Comparison of ENCODE assay signal across 8 cellular contexts in genomic region chr19:4139614-4140236, GRCh38. TPM values are rescaled to one million over a fixed set of nuclear protein-coding genes. Genes with fewer than 3 reads are reported as not detected.
DNase-seq lines count a peak whose midpoint lies in the region; ATAC-seq and TF ChIP-seq lines count a peak whose summit lies in the region.

No MANE protein-coding gene starts in this region.

- no peak overlapping the region for H3K27ac Mint-ChIP-seq in activated T-helper 1 cell treated with anti-CD3 and anti-CD28 coated beads, Interleukin-12 subunit alpha, Interleukin-12 subunit beta, Interleukin-2, Interleukin-4 antibody, amounts not matched to agents 30 ng/mL and 10 ng/mL and 1 ng/mL, durations not matched to agents 14 hours and 24 hours and 36 hours
- H3K27ac Mint-ChIP-seq in osteocyte (ENCODE audit: unreplicated experiment), result no peak overlapping the region

- peaks cover 7% of the 10 kb centered on the region for H3K27me3 Mint-ChIP-seq in activated T-helper 1 cell treated with anti-CD3 and anti-CD28 coated beads, Interleukin-12 subunit alpha, Interleukin-12 subunit beta, Interleukin-2, Interleukin-4 antibody, amounts not matched to agents 30 ng/mL and 10 ng/mL and 1 ng/mL, durations not matched to agents 14 hours and 24 hours and 36 hours (ENCODE audit: insufficient read depth)
- H3K27me3 Mint-ChIP-seq in osteocyte (ENCODE audit: unreplicated experiment), result no peaks in the 10 kb centered on the region

- H3K4me1 Mint-ChIP-seq in activated T-helper 1 cell treated with anti-CD3 and anti-CD28 coated beads, Interleukin-12 subunit alpha, Interleukin-12 subunit beta, Interleukin-2, Interleukin-4 antibody, amounts not matched to agents 30 ng/mL and 10 ng/mL and 1 ng/mL, durations not matched to agents 14 hours and 24 hours and 36 hours (ENCODE audit: low read depth), result peaks cover 11% of the 10 kb centered on the region
- peaks cover 5% of the 10 kb centered on the region for H3K4me1 Mint-ChIP-seq in osteocyte (ENCODE audit: unreplicated experiment)

- no peaks in the 10 kb centered on the region for H3K36me3 Mint-ChIP-seq in activated T-helper 1 cell treated with anti-CD3 and anti-CD28 coated beads, Interleukin-12 subunit alpha, Interleukin-12 subunit beta, Interleukin-2, Interleukin-4 antibody, amounts not matched to agents 30 ng/mL and 10 ng/mL and 1 ng/mL, durations not matched to agents 14 hours and 24 hours and 36 hours (ENCODE audit: low read depth)
- H3K36me3 Mint-ChIP-seq in osteocyte (ENCODE audit: unreplicated experiment), result no peaks in the 10 kb centered on the region

- no peaks in the 10 kb centered on the region for H3K9me3 Mint-ChIP-seq in activated T-helper 1 cell treated with anti-CD3 and anti-CD28 coated beads, Interleukin-12 subunit alpha, Interleukin-12 subunit beta, Interleukin-2, Interleukin-4 antibody, amounts not matched to agents 30 ng/mL and 10 ng/mL and 1 ng/mL, durations not matched to agents 14 hours and 24 hours and 36 hours
- no peaks in the 10 kb centered on the region for H3K9me3 Mint-ChIP-seq in osteocyte (ENCODE audit: unreplicated experiment)

- CTCF ChIA-PET in RWPE1 (lab: Yijun Ruan, JAX), result interaction anchor here (0.5 to 1.7 kb wide), 33 partner anchors 8 to 284 kb away, joined by 3 to 12 read pairs (median 4); partner anchors contain the start of gene EEF2

- H3K4me1 ChIP-seq in foreskin keratinocyte (no peaks in the 10 kb centered on the region), thoracic aorta (ENCODE audit: control insufficient read depth in 1 of 2, low read depth in 2 of 2) (peaks cover 0 to 9% of the 10 kb centered on the region in 2 donors)

- H3K9me3 ChIP-seq in thoracic aorta, result no peaks in the 10 kb centered on the region

- H3K4me3 Mint-ChIP-seq in activated T-helper 1 cell treated with anti-CD3 and anti-CD28 coated beads, Interleukin-12 subunit alpha, Interleukin-12 subunit beta, Interleukin-2, Interleukin-4 antibody, amounts not matched to agents 30 ng/mL and 10 ng/mL and 1 ng/mL, durations not matched to agents 14 hours and 24 hours and 36 hours, result no peak overlapping the region
- H3K4me3 Mint-ChIP-seq in osteocyte (ENCODE audit: unreplicated experiment), result no peak overlapping the region

- H3K4me3 ChIP-seq in thoracic aorta, result no peak overlapping the region

- no peaks in the 10 kb centered on the region for H3K27me3 ChIP-seq in foreskin keratinocyte
- H3K27me3 ChIP-seq in thoracic aorta (replicated peaks; ENCODE audit: insufficient read depth), result no peaks in the 10 kb centered on the region

- POLR2A ChIA-PET in RWPE1 (lab: Yijun Ruan, JAX; ENCODE audit: low non-redundant PET), result no interaction called here

- H3K27ac ChIP-seq in RWPE1 (peak overlapping the region; percentile 11), foreskin keratinocyte (no peak overlapping the region), thoracic aorta (no peak overlapping the region)

- ATAC-seq in foreskin keratinocyte (peak; percentile 61), thoracic aorta (ENCODE audit: insufficient number of reproducible peaks, low FRiP score, low read depth) (no peak), HG03571 (IDR thresholded peaks at IDR 0.05; ENCODE audit: unreplicated experiment) (no peak)

- TF ChIP-seq CTCF in RWPE1 (conservative IDR thresholded peaks at IDR 0.05; ENCODE audit: low read depth), result peak; percentile 70
- peak; percentile 81 for TF ChIP-seq CTCF in foreskin keratinocyte (conservative IDR thresholded peaks at IDR 0.05)
- peak; percentile 65 for TF ChIP-seq CTCF in osteocyte (IDR thresholded peaks at IDR 0.05)
- peak; percentile 65 for TF ChIP-seq CTCF in thoracic aorta (IDR thresholded peaks at IDR 0.05)

- intact Hi-C loops in activated T-helper 1 cell treated with anti-CD3 and anti-CD28 coated beads, Interleukin-12 subunit alpha, Interleukin-12 subunit beta, Interleukin-2, Interleukin-4 antibody, amounts not matched to agents 30 ng/mL and 10 ng/mL and 1 ng/mL, durations not matched to agents 14 hours and 24 hours and 36 hours (cut with micrococcal nuclease), result loop anchor here (1.0 to 5.0 kb wide), 4 partner anchors 15 to 153 kb away; partner anchors contain the start of genes ANKRD24, MAP2K2 and SIRT6

- peak; percentile 67 for DNase-seq in COLO668 (lab: John Stamatoyannopoulos, UW; ENCODE audit: unreplicated experiment)
- peak; percentile 40 for DNase-seq in HT1080 (ENCODE audit: low read depth)
- peak; percentile 72 for DNase-seq in RWPE1 (ENCODE audit: low spot score)
- DNase-seq in activated T-helper 1 cell treated with anti-CD3 and anti-CD28 coated beads, Interleukin-12 subunit alpha, Interleukin-12 subunit beta, Interleukin-2, Interleukin-4 antibody, amounts not matched to agents 30 ng/mL and 10 ng/mL and 1 ng/mL, durations not matched to agents 14 hours and 24 hours and 36 hours (ENCODE audit: low spot score), result peak; percentile 78
- peak in 1 of 2 donors; percentile 39 for DNase-seq in foreskin keratinocyte
- DNase-seq in osteocyte (ENCODE audit: extremely low spot score, unreplicated experiment), result peak; percentile 90
- peak; percentile 25 for DNase-seq in thoracic aorta (ENCODE audit: low spot score)

- H3K36me3 ChIP-seq in thoracic aorta, result no peaks in the 10 kb centered on the region

RNA-seq across cellular contexts. Expression of gene CREB3L3, which starts 13.7 kb away (rescaled TPM):
- not detected in 2 replicates for total RNA-seq in HT1080 (2014; rRNA removed; shearing (Covaris generic))
- polyA plus RNA-seq in HT1080 (2015; cell fraction: cytosol; rRNA removed), result not detected in 2 replicates
- polyA plus RNA-seq in HT1080 (2015; cell fraction: nucleus; rRNA removed), result not detected in 2 replicates
- 0.13 TPM in 1 of 2 replicates, not detected in the other for total RNA-seq in activated T-helper 1 cell treated with anti-CD3 and anti-CD28 coated beads, Interleukin-12 subunit alpha, Interleukin-12 subunit beta, Interleukin-2, Interleukin-4 antibody, amounts not matched to agents 30 ng/mL and 10 ng/mL and 1 ng/mL, durations not matched to agents 14 hours and 24 hours and 36 hours
- total RNA-seq in foreskin keratinocyte, result not detected in 2 replicates
- not detected in 2 replicates for polyA plus RNA-seq in foreskin keratinocyte
- total RNA-seq in osteocyte, result not detected in 2 replicates
- not detected for total RNA-seq in thoracic aorta

RNA-seq across cellular contexts. Expression of gene MAP2K2, which starts 15.8 kb away (rescaled TPM):
- 105 and 124 TPM in 2 replicates for total RNA-seq in HT1080 (2014; rRNA removed; shearing (Covaris generic))
- 152 and 165 TPM in 2 replicates for polyA plus RNA-seq in HT1080 (2015; cell fraction: cytosol; rRNA removed)
- polyA plus RNA-seq in HT1080 (2015; cell fraction: nucleus; rRNA removed), result 91.0 and 110 TPM in 2 replicates
- total RNA-seq in activated T-helper 1 cell treated with anti-CD3 and anti-CD28 coated beads, Interleukin-12 subunit alpha, Interleukin-12 subunit beta, Interleukin-2, Interleukin-4 antibody, amounts not matched to agents 30 ng/mL and 10 ng/mL and 1 ng/mL, durations not matched to agents 14 hours and 24 hours and 36 hours, result 131 and 135 TPM in 2 replicates
- total RNA-seq in foreskin keratinocyte, result 125 and 130 TPM in 2 replicates
- polyA plus RNA-seq in foreskin keratinocyte, result 161 and 178 TPM in 2 replicates
- total RNA-seq in osteocyte, result 174 and 182 TPM in 2 replicates
- total RNA-seq in thoracic aorta, result 10 to 100 TPM; 51.2 to 71.8 TPM

RNA-seq across cellular contexts. Expression of gene SIRT6, which starts 42.6 kb away (rescaled TPM):
- 16.4 and 18.5 TPM in 2 replicates for total RNA-seq in HT1080 (2014; rRNA removed; shearing (Covaris generic))
- polyA plus RNA-seq in HT1080 (2015; cell fraction: cytosol; rRNA removed), result 23.8 and 31.2 TPM in 2 replicates
- 49.0 and 63.8 TPM in 2 replicates for polyA plus RNA-seq in HT1080 (2015; cell fraction: nucleus; rRNA removed)
- total RNA-seq in activated T-helper 1 cell treated with anti-CD3 and anti-CD28 coated beads, Interleukin-12 subunit alpha, Interleukin-12 subunit beta, Interleukin-2, Interleukin-4 antibody, amounts not matched to agents 30 ng/mL and 10 ng/mL and 1 ng/mL, durations not matched to agents 14 hours and 24 hours and 36 hours, result 42.6 and 46.4 TPM in 2 replicates
- total RNA-seq in foreskin keratinocyte (19.6 and 21.6 TPM in 2 replicates), osteocyte (23.9 and 26.0 TPM in 2 replicates), thoracic aorta (10 to 100 TPM; 21.7 to 30.9 TPM)
- polyA plus RNA-seq in foreskin keratinocyte, result 30.4 and 34.6 TPM in 2 replicates

RNA-seq across cellular contexts. Expression of gene ANKRD24, which starts 42.8 kb away (rescaled TPM):
- 0.20 and 0.42 TPM in 2 replicates for total RNA-seq in HT1080 (2014; rRNA removed; shearing (Covaris generic))
- polyA plus RNA-seq in HT1080 (2015; cell fraction: cytosol; rRNA removed), result 0.26 and 0.46 TPM in 2 replicates
- polyA plus RNA-seq in HT1080 (2015; cell fraction: nucleus; rRNA removed), result 1.6 and 2.4 TPM in 2 replicates
- total RNA-seq in activated T-helper 1 cell treated with anti-CD3 and anti-CD28 coated beads, Interleukin-12 subunit alpha, Interleukin-12 subunit beta, Interleukin-2, Interleukin-4 antibody, amounts not matched to agents 30 ng/mL and 10 ng/mL and 1 ng/mL, durations not matched to agents 14 hours and 24 hours and 36 hours, result 0.49 and 0.54 TPM in 2 replicates
- total RNA-seq in foreskin keratinocyte (0.07 TPM in 2 replicates), osteocyte (0.73 and 0.89 TPM in 2 replicates), thoracic aorta (1 to 10 TPM in 1 of 2 donors, under 1 TPM in 1; 0.28 to 1.1 TPM)
- 0.06 TPM in 2 replicates for polyA plus RNA-seq in foreskin keratinocyte
